21 cellular contexts compared by ENCODE assay signal in the genomic region with DNA sequence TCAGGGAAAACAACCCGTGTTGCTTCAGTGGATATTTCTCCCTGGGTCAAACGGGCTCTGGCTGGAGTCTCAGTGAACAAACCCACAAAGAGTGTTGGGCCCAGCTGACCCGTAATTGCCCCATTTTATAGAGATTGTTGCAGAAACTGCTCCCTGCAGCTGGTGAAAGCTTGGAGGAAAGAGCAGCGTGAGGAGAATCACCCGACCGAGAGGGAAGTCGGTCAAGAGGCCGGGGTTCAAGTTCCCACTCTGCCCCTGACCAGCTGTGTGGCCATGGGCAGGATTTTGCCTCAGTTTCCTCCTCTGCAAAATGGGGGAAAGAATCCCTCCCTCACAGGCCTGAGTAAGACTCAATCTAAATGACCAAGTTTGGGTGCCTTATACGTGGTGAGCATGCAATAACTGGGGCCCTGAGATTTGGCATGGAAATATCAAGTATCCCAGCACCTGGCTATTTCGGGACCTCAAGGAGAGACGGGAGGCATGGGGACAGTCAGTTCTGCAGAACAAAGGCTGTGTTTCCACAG. TPM values are rescaled to one million over a fixed set of nuclear protein-coding genes. Genes with fewer than 3 reads are reported as not detected.
DNase-seq lines count a peak whose midpoint lies in the region; ATAC-seq, FAIRE-seq and TF ChIP-seq lines count a peak whose summit lies in the region.
"Had no signal": no experiment of that assay in that cellular context is flagged by ENCODE, and none has a peak within 500 bp of the region (broad histone marks: within the 10 kb centered on the region; RNA-seq: fewer than 3 reads in every experiment).

No MANE protein-coding gene starts in this region.

- POLR2A ChIA-PET in endothelial cell of umbilical vein (lab: Charles Lee) = interaction anchor here (0.6 to 0.9 kb wide), 3 partner anchors 15 to 55 kb away, joined by 3 read pairs; no protein-coding TSS in a partner anchor

- BruUV-seq in endothelial cell of umbilical vein (replicated peaks; lab: Mats Ljungman, UMichigan) = no TSS peak

- FAIRE-seq in endothelial cell of umbilical vein (lab: Jason Lieb, UNC) = peak; percentile 8
- FAIRE-seq: TTC549 had no signal

- H3K9me1 ChIP-seq in endothelial cell of umbilical vein (replicated peaks; ENCODE audit: control insufficient read depth, extremely low read depth, insufficient read depth, low read length) = no peaks in the 10 kb centered on the region

- H4K20me1 ChIP-seq in endothelial cell of umbilical vein (replicated peaks; ENCODE audit: control insufficient read depth, extremely low read depth, insufficient read depth, low read length) (no peaks in the 10 kb centered on the region), osteoblast (ENCODE audit: insufficient read depth, low read length) (no peaks in the 10 kb centered on the region)
- H4K20me1 ChIP-seq: BLaER1 had no signal

- peak overlapping the region; percentile 15 for H3K27ac ChIP-seq in left ventricle myocardium inferior (replicated peaks)
- H3K27ac ChIP-seq in heart right ventricle = peak overlapping the region in 4 of 10 donors; percentile 71 to 94 (median 83)
- peak overlapping the region; percentile 96 for H3K27ac ChIP-seq in endothelial cell of umbilical vein (ENCODE audit: insufficient read depth, low read depth, low read length)
- H3K27ac ChIP-seq in osteoblast (ENCODE audit: low read depth, low read length) = peak overlapping the region; percentile 92
- no peak overlapping the region for H3K27ac ChIP-seq in upper lobe of right lung
- H3K27ac ChIP-seq: 22Rv1, BLaER1 had no signal

- peak overlapping the region; percentile 18 for H3K4me2 ChIP-seq in endothelial cell of umbilical vein (ENCODE audit: insufficient read depth, low read length)
- no peak overlapping the region for H3K4me2 ChIP-seq in osteoblast (ENCODE audit: insufficient read depth, low read length)
- H3K4me2 ChIP-seq: BLaER1 had no signal

- dilution Hi-C loops in endothelial cell of umbilical vein (cut with MboI; ENCODE audit: extremely low pct_ligation_motif_present, low sequenced_read_pairs) = no loop called here

- H2AFZ ChIP-seq in endothelial cell of umbilical vein (ENCODE audit: low read depth, low read length) (peak overlapping the region; percentile 47), osteoblast (ENCODE audit: low read length) (no peak overlapping the region)

- no peaks in the 10 kb centered on the region for H3K36me3 ChIP-seq in left ventricle myocardium inferior
- peaks cover 0 to 4% (median 0%) of the 10 kb centered on the region in 9 donors for H3K36me3 ChIP-seq in heart right ventricle
- no peaks in the 10 kb centered on the region for H3K36me3 ChIP-seq in endothelial cell of umbilical vein (ENCODE audit: control insufficient read depth in 2 of 2, extremely low read depth in 1 of 2, insufficient read depth in 2 of 2, low read length in 2 of 2)
- peaks cover 6% of the 10 kb centered on the region for H3K36me3 ChIP-seq in osteoblast (ENCODE audit: insufficient read depth, low read length)
- no peaks in the 10 kb centered on the region for H3K36me3 ChIP-seq in upper lobe of right lung
- H3K36me3 ChIP-seq: BLaER1 had no signal

- peak overlapping the region; percentile 73 for H3K9ac ChIP-seq in endothelial cell of umbilical vein (replicated peaks; ENCODE audit: extremely low read depth, insufficient read depth, low read length)
- H3K9ac ChIP-seq: BLaER1 had no signal

- intact Hi-C loops in left ventricle myocardium inferior (cut with micrococcal nuclease) = loop anchor here (5.0 kb wide), 2 partner anchors 94 to 109 kb away; no protein-coding TSS in a partner anchor
- intact Hi-C loops in heart right ventricle (cut with DNase I) = loop anchor here in 9 of 10 donors (2.0 to 5.0 kb wide), 8 partner anchors 51 to 599 kb away; no protein-coding TSS in a partner anchor
- intact Hi-C loops in endothelial cell of umbilical vein (cut with micrococcal nuclease) = loop anchor here (5.0 kb wide), 1 partner anchor 111 kb away; no protein-coding TSS in a partner anchor
- intact Hi-C loops in upper lobe of right lung (cut with DNase I) = no loop called here

- CTCF ChIA-PET in endothelial cell of umbilical vein (lab: Charles Lee) = interaction anchor here (0.6 to 8.8 kb wide), 17 partner anchors 9 to 603 kb away, joined by 3 to 156 read pairs (median 4); partner anchors contain the start of genes RPRD1B and TTI1

- H3K9me3 ChIP-seq in left ventricle myocardium inferior (replicated peaks) (no peaks in the 10 kb centered on the region), heart right ventricle (no peaks in the 10 kb centered on the region), endothelial cell of umbilical vein (replicated peaks; ENCODE audit: control insufficient read depth, insufficient read depth, low read length) (no peaks in the 10 kb centered on the region), osteoblast (ENCODE audit: low read depth, low read length) (no peaks in the 10 kb centered on the region), upper lobe of right lung (no peaks in the 10 kb centered on the region)
- H3K9me3 ChIP-seq: BLaER1 had no signal

- H3K4me3 ChIP-seq in left ventricle myocardium inferior (no peak overlapping the region), heart right ventricle (no peak overlapping the region), endothelial cell of umbilical vein (replicated peaks in 1 of 3; ENCODE audit: insufficient read depth in 1 of 3, low read depth in 1 of 3, low read length in 3 of 3) (no peak overlapping the region), osteoblast (ENCODE audit: insufficient read depth, low read length) (no peak overlapping the region), upper lobe of right lung (no peak overlapping the region)
- H3K4me3 ChIP-seq: BLaER1 had no signal

- WGBS in heart right ventricle, 2 donors = 79 to 83% methylated on average over 11 of the region's 11 CpGs

- ATAC-seq in heart right ventricle = no peak
- no peak for ATAC-seq in upper lobe of right lung
- no peak for ATAC-seq in GM18520 (IDR thresholded peaks at IDR 0.05; ENCODE audit: unreplicated experiment)
- ATAC-seq: activated T-cell treated with anti-CD3 and anti-CD28 coated beads, Interleukin-2, amount 50 U/mL, for 72 hours; Right ventricle myocardium inferior had no signal

- H3K79me2 ChIP-seq in endothelial cell of umbilical vein (ENCODE audit: control insufficient read depth, insufficient read depth, low read length) = peaks cover 39% of the 10 kb centered on the region
- H3K79me2 ChIP-seq in osteoblast (ENCODE audit: insufficient read depth, low read length) = peaks cover 27% of the 10 kb centered on the region

- H3K4me1 ChIP-seq in left ventricle myocardium inferior (peaks cover 61% of the 10 kb centered on the region), heart right ventricle (peaks cover 20 to 82% (median 46%) of the 10 kb centered on the region in 9 donors), endothelial cell of umbilical vein (ENCODE audit: control insufficient read depth, extremely low read depth, insufficient read depth, low read length) (peaks cover 74% of the 10 kb centered on the region), osteoblast (ENCODE audit: insufficient read depth, low read length) (peaks cover 77% of the 10 kb centered on the region), upper lobe of right lung (peaks cover 50% of the 10 kb centered on the region)

- no peak for DNase-seq in left ventricle myocardium inferior
- no peak for DNase-seq in heart right ventricle
- no peak for DNase-seq in endothelial cell of umbilical vein (ENCODE audit: low read depth, low spot score)
- DNase-seq in osteoblast (ENCODE audit: insufficient read length, low spot score, missing footprints) = no peak
- DNase-seq in upper lobe of right lung = peak; percentile 58
- DNase-seq in NCI-H82 (lab: John Stamatoyannopoulos, UW) = no peak
- DNase-seq in cerebellum (ENCODE audit: low spot score) = no peak
- DNase-seq: activated CD4-positive, alpha-beta T cell treated with anti-CD3 and anti-CD28 coated beads for 1 hour; activated CD8-positive, alpha-beta memory T cell treated with anti-CD3 and anti-CD28 coated beads for 24 hours; activated naive CD4-positive, alpha-beta T cell treated with anti-CD3 and anti-CD28 coated beads, Interleukin-2, amount 50 U/mL, for 16 hours; activated T-cell treated with anti-CD3 and anti-CD28 coated beads, Interleukin-2, amount 50 U/mL, for 72 hours; effector CD8-positive, alpha-beta T cell; NCI-H1436; NCI-H524; retina; stimulated activated CD4-positive, alpha-beta T cell treated with anti-CD3 and anti-CD28 coated beads, Interleukin-15, amount 100 ng/mL, for 24 hours had no signal

- TF ChIP-seq CTCF in left ventricle myocardium inferior (IDR thresholded peaks at IDR 0.05; ENCODE audit: borderline replicate concordance) (no peak), heart right ventricle (IDR thresholded peaks at IDR 0.05) (no peak), endothelial cell of umbilical vein (IDR thresholded peaks at IDR 0.05; ENCODE audit: extremely low read depth in 1 of 2, insufficient read depth in 1 of 2, low read depth in 1 of 2, low read length in 2 of 2) (no peak), osteoblast (IDR thresholded peaks at IDR 0.05; ENCODE audit: extremely low read depth, low read depth, low read length) (no peak), upper lobe of right lung (IDR thresholded peaks at IDR 0.05) (no peak)

- no peaks in the 10 kb centered on the region for H3K27me3 ChIP-seq in left ventricle myocardium inferior (ENCODE audit: low read depth)
- no peaks in the 10 kb centered on the region for H3K27me3 ChIP-seq in heart right ventricle
- no peaks in the 10 kb centered on the region for H3K27me3 ChIP-seq in endothelial cell of umbilical vein (ENCODE audit: control insufficient read depth in 2 of 2, insufficient read depth in 2 of 2, low read length in 2 of 2)
- no peaks in the 10 kb centered on the region for H3K27me3 ChIP-seq in osteoblast (ENCODE audit: insufficient read depth, low read length)
- H3K27me3 ChIP-seq in upper lobe of right lung = no peaks in the 10 kb centered on the region

- no peak for TF ChIP-seq POLR2A in endothelial cell of umbilical vein (IDR thresholded peaks at IDR 0.05; ENCODE audit: low read depth, low read length)

RNA-seq across cellular contexts. Expression of gene TGM2, which starts 1.7 kb away (rescaled TPM):
- 846 TPM for total RNA-seq in left ventricle myocardium inferior
- 100 to 1,000 TPM; 279 to 993 (median 472) TPM for total RNA-seq in heart right ventricle
- 100 to 1,000 TPM; 146 to 475 TPM for polyA plus RNA-seq in heart right ventricle
- total RNA-seq in endothelial cell of umbilical vein = 708 and 868 TPM in 2 replicates
- polyA plus RNA-seq in endothelial cell of umbilical vein = 810 and 861 TPM in 2 replicates
- polyA plus RNA-seq in endothelial cell of umbilical vein (2011; cell fraction: cytosol; rRNA removed) = 710 and 739 TPM in 2 replicates
- 680 and 705 TPM in 2 replicates for polyA plus RNA-seq in endothelial cell of umbilical vein (2011; cell fraction: nucleus; rRNA removed)
- polyA plus RNA-seq in endothelial cell of umbilical vein (2012) = 931 and 1,022 TPM in 2 replicates
- polyA minus RNA-seq in endothelial cell of umbilical vein = 986 and 1,245 TPM in 2 replicates
- 21.3 TPM for polyA minus RNA-seq in endothelial cell of umbilical vein (2011; cell fraction: cytosol; rRNA and poly(A)+ RNA removed)
- 361 and 435 TPM in 2 replicates for polyA minus RNA-seq in endothelial cell of umbilical vein (2011; cell fraction: nucleus; rRNA and poly(A)+ RNA removed)
- total RNA-seq in osteoblast = 78.2 and 137 TPM in 2 replicates
- 562 TPM for total RNA-seq in upper lobe of right lung
- 10.8 TPM for total RNA-seq in cerebellum
